1 cellular context compared by ENCODE assay signal in genomic region chr2:181483876-181484275, GRCh38.
TF ChIP-seq lines count a peak whose summit lies in the region.

No MANE protein-coding gene starts in this region.

TF ChIP-seq in SK-N-SH, 30 proteins besides CTCF, POLR2A, EP300 and RAD21 (continued from another document):
- TF ChIP-seq ZBTB33 (IDR thresholded peaks at IDR 0.05; ENCODE audit: borderline replicate concordance, low read depth): no peak
- no peak for TF ChIP-seq RXRA (IDR thresholded peaks at IDR 0.05; ENCODE audit: borderline replicate concordance, low read depth)
- TF ChIP-seq GABPA (IDR thresholded peaks at IDR 0.05; ENCODE audit: low read depth): no peak
- TF ChIP-seq SIN3A (IDR thresholded peaks at IDR 0.05; ENCODE audit: borderline replicate concordance, low read depth, low read length): no peak
- no peak for TF ChIP-seq FOXJ3 (CRISPR knock-in tag; IDR thresholded peaks at IDR 0.05)
- TF ChIP-seq ELF1 (IDR thresholded peaks at IDR 0.05): no peak
- TF ChIP-seq MEF2A (IDR thresholded peaks at IDR 0.05; ENCODE audit: borderline replicate concordance, low read depth): no peak
